Comparison of ENCODE assay signal across 8 cellular contexts in genomic region chr17:4966844-4967538, GRCh38. TPM values are rescaled to one million over a fixed set of nuclear protein-coding genes. Genes with fewer than 3 reads are reported as not detected.
DNase-seq lines count a peak whose midpoint lies in the region; ATAC-seq and TF ChIP-seq lines count a peak whose summit lies in the region.

No MANE protein-coding gene starts in this region.

- H3K4me3 ChIP-seq in LNCaP clone FGC (ENCODE audit: low read depth, low read length): peak overlapping the region; percentile 80
- H3K4me3 ChIP-seq in stomach smooth muscle (ENCODE audit: low read length in 2 of 2): peak overlapping the region; percentile 89 to 96

- no peaks in the 10 kb centered on the region for H3K9me3 Mint-ChIP-seq in neural crest cell

- H3K4me1 ChIP-seq in ES-I3 (ENCODE audit: insufficient read depth, low read length) (peaks cover 11% of the 10 kb centered on the region), foreskin keratinocyte (peaks cover 20% of the 10 kb centered on the region), stomach smooth muscle (ENCODE audit: control insufficient read depth, insufficient read depth, low read length) (peaks cover 36% of the 10 kb centered on the region)

- H3K9me3 ChIP-seq in ES-I3 (ENCODE audit: control insufficient read depth, insufficient read depth, low read length): no peaks in the 10 kb centered on the region
- no peaks in the 10 kb centered on the region for H3K9me3 ChIP-seq in stomach smooth muscle (ENCODE audit: control insufficient read depth in 2 of 2, low read length in 2 of 2)

- H3K36me3 ChIP-seq in ES-I3 (ENCODE audit: insufficient read depth, low read length) (peaks cover 5% of the 10 kb centered on the region), stomach smooth muscle (ENCODE audit: control insufficient read depth in 2 of 2, insufficient read depth in 2 of 2, low read length in 2 of 2) (peaks cover 9 to 10% of the 10 kb centered on the region in 2 donors)

- peak overlapping the region; percentile 73 for H3K9ac ChIP-seq in ES-I3 (ENCODE audit: low read depth, low read length)
- H3K9ac ChIP-seq in stomach smooth muscle (ENCODE audit: low read length in 2 of 2): peak overlapping the region; percentile 93 to 98

- DNase-seq in H4 (ENCODE audit: low spot score): peak; percentile 99
- peak; percentile 100 for DNase-seq in LNCaP clone FGC (ENCODE audit: low read depth)
- peak; percentile 99 for DNase-seq in RPMI7951 (ENCODE audit: low read depth)
- DNase-seq in activated gamma-delta T cell treated with Interleukin-2 at 50 U/mL for 16 hours: peak; percentile 95
- DNase-seq in foreskin keratinocyte: peak; percentile 99 to 100
- DNase-seq in neural crest cell (ENCODE audit: low read depth, low spot score): peak; percentile 85

- H3K27ac ChIP-seq in foreskin keratinocyte (peak overlapping the region; percentile 94), stomach smooth muscle (ENCODE audit: low read length) (peak overlapping the region; percentile 96)

- H3K27me3 ChIP-seq in foreskin keratinocyte (no peaks in the 10 kb centered on the region), stomach smooth muscle (ENCODE audit: control insufficient read depth in 1 of 2, insufficient read depth in 2 of 2, low read length in 2 of 2) (no peaks in the 10 kb centered on the region)

- no peak overlapping the region for H3K27ac Mint-ChIP-seq in neural crest cell (ENCODE audit: unreplicated experiment)

- H3K36me3 Mint-ChIP-seq in neural crest cell (ENCODE audit: low read depth): peaks cover 16% of the 10 kb centered on the region

- ATAC-seq in foreskin keratinocyte: peak; percentile 88

- TF ChIP-seq CTCF in LNCaP clone FGC (IDR thresholded peaks at IDR 0.05; ENCODE audit: control insufficient read depth, extremely low read depth, insufficient read depth): no peak
- no peak for TF ChIP-seq CTCF in foreskin keratinocyte (conservative IDR thresholded peaks at IDR 0.05)
- TF ChIP-seq CTCF in neural crest cell (conservative IDR thresholded peaks at IDR 0.05): no peak

- peaks cover 33% of the 10 kb centered on the region for H3K4me1 Mint-ChIP-seq in neural crest cell

- no peak overlapping the region for H3K4me3 Mint-ChIP-seq in neural crest cell

- H3K27me3 Mint-ChIP-seq in neural crest cell (ENCODE audit: low read depth): no peaks in the 10 kb centered on the region

RNA-seq across cellular contexts. Expression of gene SPAG7, which starts 0.6 kb away (rescaled TPM):
- total RNA-seq in H4 (2014; rRNA removed; shearing (Covaris generic)): 24.0 and 32.2 TPM in 2 replicates
- 33.2 and 35.9 TPM in 2 replicates for total RNA-seq in RPMI7951 (2014; rRNA removed; shearing (Covaris generic))
- total RNA-seq in foreskin keratinocyte: 74.4 and 85.3 TPM in 2 replicates
- polyA plus RNA-seq in foreskin keratinocyte: 103 and 113 TPM in 2 replicates
- total RNA-seq in neural crest cell: 76.9 and 78.9 TPM in 2 replicates

RNA-seq across cellular contexts. Expression of gene ENO3, which starts 16.1 kb away (rescaled TPM):
- total RNA-seq in H4 (2014; rRNA removed; shearing (Covaris generic)): 1.7 and 4.7 TPM in 2 replicates
- 2.3 and 2.9 TPM in 2 replicates for total RNA-seq in RPMI7951 (2014; rRNA removed; shearing (Covaris generic))
- total RNA-seq in foreskin keratinocyte (1.8 and 2.0 TPM in 2 replicates), neural crest cell (9.1 and 10.6 TPM in 2 replicates)
- 2.7 and 3.2 TPM in 2 replicates for polyA plus RNA-seq in foreskin keratinocyte

RNA-seq across cellular contexts. Expression of gene PFN1, which starts 18.7 kb away (rescaled TPM):
- total RNA-seq in H4 (2014; rRNA removed; shearing (Covaris generic)): 738 and 894 TPM in 2 replicates
- 894 and 1,372 TPM in 2 replicates for total RNA-seq in RPMI7951 (2014; rRNA removed; shearing (Covaris generic))
- total RNA-seq in foreskin keratinocyte (1,745 and 1,771 TPM in 2 replicates), neural crest cell (626 and 630 TPM in 2 replicates)
- polyA plus RNA-seq in foreskin keratinocyte: 3,025 and 3,144 TPM in 2 replicates

RNA-seq across cellular contexts. Expression of gene CAMTA2, which starts 20.5 kb away (rescaled TPM):
- total RNA-seq in H4 (2014; rRNA removed; shearing (Covaris generic)): 0.90 and 0.97 TPM in 2 replicates
- 2.9 and 3.9 TPM in 2 replicates for total RNA-seq in RPMI7951 (2014; rRNA removed; shearing (Covaris generic))
- total RNA-seq in foreskin keratinocyte: 20.2 and 25.4 TPM in 2 replicates
- 31.0 and 36.1 TPM in 2 replicates for polyA plus RNA-seq in foreskin keratinocyte
- total RNA-seq in neural crest cell: 12.5 and 17.4 TPM in 2 replicates

RNA-seq across cellular contexts. Expression of gene RNF167, which starts 26.9 kb away (rescaled TPM):
- 15.1 and 17.3 TPM in 2 replicates for total RNA-seq in H4 (2014; rRNA removed; shearing (Covaris generic))
- 24.0 and 25.2 TPM in 2 replicates for total RNA-seq in RPMI7951 (2014; rRNA removed; shearing (Covaris generic))
- 118 and 119 TPM in 2 replicates for total RNA-seq in foreskin keratinocyte
- polyA plus RNA-seq in foreskin keratinocyte: 162 and 167 TPM in 2 replicates
- 90.4 and 93.2 TPM in 2 replicates for total RNA-seq in neural crest cell

Comparison
In these comparisons a context has a peak if more than half of its experiments do, and no peak if none do; other contexts are left out.
1. Peak in every context shown above with its lines: DNase-seq, ATAC-seq, H3K4me3 ChIP-seq and H3K27ac ChIP-seq.